In genomic region chr4:168637872-168638756, GRCh38 we compare ENCODE assay signal across 2 cellular contexts.
A peak's percentile ranks its signal among the peaks of the same experiment; 100 is the strongest.
TF ChIP-seq lines count a peak whose summit lies in the region.

No MANE protein-coding gene starts in this region.

TF ChIP-seq in HEK293, 187 proteins besides CTCF, POLR2A, EP300 and RAD21 (continued from another document):
- TF ChIP-seq ZNF362 (tag by site-specific recombination; IDR thresholded peaks at IDR 0.05), result peak; percentile 79; the same call in 1 of the 2 replicates
- peak; percentile 98 for TF ChIP-seq ZNF266 (tag by site-specific recombination; IDR thresholded peaks at IDR 0.05; ENCODE audit: low read depth)

TF ChIP-seq in WTC11, 78 proteins besides CTCF, POLR2A, EP300 and RAD21 (continued from another document):
- TF ChIP-seq ATF6 (CRISPR knock-in tag; IDR thresholded peaks at IDR 0.05) (no peak), ZBTB21 (CRISPR knock-in tag; IDR thresholded peaks at IDR 0.05; ENCODE audit: borderline replicate concordance) (no peak), ELF4 (CRISPR knock-in tag; IDR thresholded peaks at IDR 0.05; ENCODE audit: low read depth) (no peak), ZNF671 (CRISPR knock-in tag; IDR thresholded peaks at IDR 0.05) (no peak), JAZF1 (CRISPR knock-in tag; IDR thresholded peaks at IDR 0.05) (no peak), JUN (CRISPR knock-in tag; IDR thresholded peaks at IDR 0.05) (no peak), MLX (CRISPR knock-in tag; IDR thresholded peaks at IDR 0.05) (no peak)
